In genomic region chr17:50944054-50944901, GRCh38 we compare ENCODE assay signal across 8 cellular contexts.
DNase-seq lines count a peak whose midpoint lies in the region; ATAC-seq lines count a peak whose summit lies in the region.

No MANE protein-coding gene starts in this region.

- peaks cover 6% of the 10 kb centered on the region for H3K4me1 Mint-ChIP-seq in memory B cell

- H3K27me3 Mint-ChIP-seq in memory B cell, result peaks cover 9% of the 10 kb centered on the region

- no peaks in the 10 kb centered on the region for H3K9me3 Mint-ChIP-seq in memory B cell

- ATAC-seq in memory B cell (ENCODE audit: low read depth) (peak; percentile 62), GM18907 (IDR thresholded peaks at IDR 0.05; ENCODE audit: unreplicated experiment) (no peak)

- H3K4me3 Mint-ChIP-seq in memory B cell, result peak overlapping the region; percentile 88

- DNase-seq in NCI-H2029 (lab: John Stamatoyannopoulos, UW) (peak; percentile 64), NCI-H2029 treated with DMSO at 0.1 percent for 48 hours (lab: John Stamatoyannopoulos, UW) (no peak), NCI-H2196 (lab: John Stamatoyannopoulos, UW; ENCODE audit: unreplicated experiment) (peak; percentile 95), memory B cell (ENCODE audit: low spot score in 2 of 2) (peak in 1 of 2 donors; percentile 19)
- peak; percentile 67 for DNase-seq in activated CD4-positive, alpha-beta T cell treated with anti-CD3 and anti-CD28 coated beads, Interleukin-2, amount 50 U/mL, for 1 hour
- DNase-seq in effector CD8-positive, alpha-beta T cell (lab: John Stamatoyannopoulos, UW), result peak; percentile 55
- peak; percentile 46 for DNase-seq in stimulated activated CD8-positive, alpha-beta memory T cell treated with anti-CD3 and anti-CD28 coated beads, Interleukin-12 subunit alpha, Interleukin-12 subunit beta, amount 100 ng/mL, for 1 hour (ENCODE audit: low read depth)

- H3K36me3 Mint-ChIP-seq in memory B cell, result no peaks in the 10 kb centered on the region

- peak overlapping the region; percentile 35 for H3K27ac Mint-ChIP-seq in memory B cell
